Comparison of ENCODE assay signal across 12 cellular contexts in the genomic region with DNA sequence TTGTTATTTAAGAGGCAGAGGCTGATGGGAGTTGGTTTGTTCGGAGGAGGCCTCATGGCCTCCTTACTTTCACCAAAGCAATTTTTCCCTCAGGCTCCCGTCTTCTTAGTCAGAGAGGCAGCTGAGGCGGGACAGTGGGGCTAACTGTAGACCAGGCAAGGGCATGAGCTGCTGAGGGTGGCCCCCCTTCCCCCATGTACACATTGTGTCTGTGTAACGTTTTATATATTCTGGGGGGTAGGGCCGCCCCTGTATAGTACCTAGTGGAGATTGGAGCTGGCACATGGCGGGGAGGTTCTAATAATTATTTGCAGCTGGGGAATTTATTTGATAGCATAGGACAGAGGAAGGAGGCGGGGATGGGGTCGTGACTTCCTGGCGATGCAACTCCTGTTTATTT. TPM values are rescaled to one million over a fixed set of nuclear protein-coding genes. Genes with fewer than 3 reads are reported as not detected.
DNase-seq lines count a peak whose midpoint lies in the region; ATAC-seq, FAIRE-seq and TF ChIP-seq lines count a peak whose summit lies in the region.
"Had no signal": no experiment of that assay in that cellular context is flagged by ENCODE, and none has a peak within 500 bp of the region (broad histone marks: within the 10 kb centered on the region; RNA-seq: fewer than 3 reads in every experiment).

No MANE protein-coding gene starts in this region.

- H3K4me1 Mint-ChIP-seq in GM23338 = peaks cover 20% of the 10 kb centered on the region

- no peak for FAIRE-seq in K562 (lab: Jason Lieb, UNC)
- FAIRE-seq: H54 had no signal

- no peak for TF ChIP-seq POLR2A in K562 (conservative IDR thresholded peaks at IDR 0.05)

- no peaks in the 10 kb centered on the region for H3F3A ChIP-seq in GM23338 (replicated peaks; ENCODE audit: low read depth)

- H3K4me1 ChIP-seq in GM23338 (ENCODE audit: insufficient read depth) (peaks cover 6% of the 10 kb centered on the region), K562 (replicated peaks in 1 of 2; ENCODE audit: control insufficient read depth in 2 of 2, insufficient read depth in 2 of 2, low read length in 2 of 2) (peaks cover 10 to 16% of the 10 kb centered on the region in 2 experiments), tibial artery (peaks cover 0 to 90% (median 27%) of the 10 kb centered on the region in 4 donors)

- 81% methylated on average over 9 of the region's 9 CpGs for WGBS in K562 (ENCODE audit: insufficient coverage, low coverage, missing lambda C conversion rate)

- H3K36me3 ChIP-seq in GM23338 (ENCODE audit: insufficient read depth) (no peaks in the 10 kb centered on the region), K562 (ENCODE audit: control insufficient read depth, insufficient read depth, low read length) (no peaks in the 10 kb centered on the region), tibial artery (no peaks in the 10 kb centered on the region)
- H3K36me3 ChIP-seq: BLaER1 treated with 17β-estradiol and CSF1 and Interleukin-3, amounts not matched to agents 10 nM and 100 nM had no signal

- intact Hi-C loops in K562 (cut with micrococcal nuclease) (no loop called here), tibial artery (cut with DNase I; ENCODE audit: low total_unique reads) (no loop called here)

- H3K4me2 ChIP-seq in GM23338 = no peak overlapping the region
- no peak overlapping the region for H3K4me2 ChIP-seq in K562 (ENCODE audit: insufficient read depth, low read length)

- H3K9me3 ChIP-seq in K562 (replicated peaks; ENCODE audit: control insufficient read depth, insufficient read depth, low read depth, low read length) (no peaks in the 10 kb centered on the region), tibial artery (no peaks in the 10 kb centered on the region)
- H3K9me3 ChIP-seq: BLaER1 treated with 17β-estradiol and CSF1 and Interleukin-3, amounts not matched to agents 10 nM and 100 nM had no signal

- H3K9ac ChIP-seq in K562 (ENCODE audit: insufficient read depth in 1 of 2, low read depth in 2 of 2, low read length in 2 of 2) = no peak overlapping the region
- H3K9ac ChIP-seq: BLaER1 treated with 17β-estradiol and CSF1 and Interleukin-3, amounts not matched to agents 10 nM and 100 nM had no signal

- no peaks in the 10 kb centered on the region for H3K9me2 ChIP-seq in GM23338 (ENCODE audit: insufficient read depth)

- H3K9me3 Mint-ChIP-seq in GM23338 = no peaks in the 10 kb centered on the region

- TF ChIP-seq CTCF in GM23338 (conservative IDR thresholded peaks at IDR 0.05; ENCODE audit: low read depth in 2 of 2) (no peak), RWPE1 (conservative IDR thresholded peaks at IDR 0.05; ENCODE audit: low read depth) (no peak), K562 (IDR thresholded peaks at IDR 0.05 in 2 of 3, conservative IDR thresholded peaks at IDR 0.05 in 1 of 3; ENCODE audit: insufficient read depth in 2 of 3, low read depth in 1 of 3, low read length in 3 of 3) (no peak), tibial artery (IDR thresholded peaks at IDR 0.05) (no peak)

- no peak for TF ChIP-seq EP300 in K562 (IDR thresholded peaks at IDR 0.05; ENCODE audit: low read length)

- H3K27me3 Mint-ChIP-seq in GM23338 (ENCODE audit: insufficient read depth, low read depth, poor library complexity) = peaks cover 2% of the 10 kb centered on the region

- 0 out of 2 replicates have a peak overlapping the region, but pooled peaks have one; percentile 70 for H2AFZ ChIP-seq in GM23338
- H2AFZ ChIP-seq in K562 (ENCODE audit: low read depth, low read length) = peak overlapping the region; percentile 97

- peaks cover 3% of the 10 kb centered on the region for H3K9me1 ChIP-seq in K562 (ENCODE audit: control insufficient read depth, insufficient read depth, low read length)

- no peaks in the 10 kb centered on the region for H3K27me3 ChIP-seq in GM23338 (ENCODE audit: insufficient read depth)
- H3K27me3 ChIP-seq in K562 (ENCODE audit: control insufficient read depth in 2 of 2, insufficient read depth in 2 of 2, low read length in 2 of 2) = no peaks in the 10 kb centered on the region; a peak in 1 of 5 replicates
- no peaks in the 10 kb centered on the region for H3K27me3 ChIP-seq in tibial artery
- H3K27me3 ChIP-seq: BLaER1 treated with 17β-estradiol and CSF1 and Interleukin-3, amounts not matched to agents 10 nM and 100 nM had no signal

- in situ Hi-C loops in K562 (cut with MboI) = loop anchor here (25.0 kb wide), 1 partner anchor 937 kb away; no protein-coding TSS in a partner anchor

- no peak for DNase-seq in GM23338 (ENCODE audit: low spot score)
- DNase-seq in RWPE1 (ENCODE audit: low spot score) = no peak
- DNase-seq in K562 (ENCODE audit: extremely low read depth in 1 of 4, low spot score in 3 of 4) = no peak
- DNase-seq in tibial artery = no peak
- no peak for DNase-seq in activated naive CD4-positive, alpha-beta T cell treated with anti-CD3 and anti-CD28 coated beads, Interleukin-2, amount 50 U/mL, for 16 hours
- no peak for DNase-seq in substantia nigra (lab: John Stamatoyannopoulos, UW)
- DNase-seq in hypothalamus (lab: John Stamatoyannopoulos, UW) = no peak
- DNase-seq: DMS 273 treated with DMSO at 0.1 percent for 48 hours, NCI-H2081 treated with DMSO at 0.1 percent for 48 hours had no signal

- no peak overlapping the region for H3K27ac ChIP-seq in GM23338 (ENCODE audit: low read depth)
- 0 out of 2 replicates have a peak overlapping the region, but pooled peaks have one; percentile 0 for H3K27ac ChIP-seq in RWPE1
- no peak overlapping the region for H3K27ac ChIP-seq in K562 (ENCODE audit: extremely low read depth, low read depth, low read length)
- H3K27ac ChIP-seq in tibial artery = peak overlapping the region; percentile 81 to 87
- H3K27ac ChIP-seq in substantia nigra (ENCODE audit: low read depth, low read length, poor library complexity, severe bottlenecking) = no peak overlapping the region
- H3K27ac ChIP-seq: BLaER1 treated with 17β-estradiol and CSF1 and Interleukin-3, amounts not matched to agents 10 nM and 100 nM had no signal

- H4K20me1 ChIP-seq in GM23338 (replicated peaks; ENCODE audit: insufficient read depth) (no peaks in the 10 kb centered on the region), K562 (replicated peaks; ENCODE audit: control insufficient read depth, insufficient read depth, low read length) (no peaks in the 10 kb centered on the region)
- H4K20me1 ChIP-seq: BLaER1 treated with 17β-estradiol and CSF1 and Interleukin-3, amounts not matched to agents 10 nM and 100 nM had no signal

- POLR2A ChIA-PET in RWPE1 (lab: Yijun Ruan, JAX; ENCODE audit: low non-redundant PET) = no interaction called here
- POLR2A ChIA-PET in K562 (lab: Yijun Ruan, JAX) = interaction anchor here (0.6 to 1.0 kb wide), 2 partner anchors 10 to 700 kb away, joined by 3 read pairs; no protein-coding TSS in a partner anchor

- TF ChIP-seq RAD21 in K562 (CRISPR knock-in tag; conservative IDR thresholded peaks at IDR 0.05 in 1 of 2, IDR thresholded peaks at IDR 0.05 in 1 of 2) = no peak

- H3K4me3 Mint-ChIP-seq in GM23338 = no peak overlapping the region; the same call in 2 of the 3 replicates

- no peaks in the 10 kb centered on the region for H3K36me3 Mint-ChIP-seq in GM23338 (ENCODE audit: low read depth)

- BruUV-seq in K562 (replicated peaks; lab: Mats Ljungman, UMichigan) = no TSS peak

- CTCF ChIA-PET in RWPE1 (lab: Yijun Ruan, JAX) = interaction anchor here (0.7 to 1.4 kb wide), 4 partner anchors 74 to 298 kb away, joined by 3 to 5 read pairs (median 4); no protein-coding TSS in a partner anchor
- CTCF ChIA-PET in K562 (lab: Yijun Ruan, JAX; ENCODE audit: low intra/inter-chr PET ratio) = no interaction called here

- no peaks in the 10 kb centered on the region for H3K79me2 ChIP-seq in GM23338 (replicated peaks; ENCODE audit: insufficient read depth)
- H3K79me2 ChIP-seq in K562 (ENCODE audit: control insufficient read depth, insufficient read depth, low read length) = no peaks in the 10 kb centered on the region

- ATAC-seq in GM23338 (no peak), K562 (peak; percentile 18; the same call in 2 of the 3 replicates)

- H3K27ac Mint-ChIP-seq in GM23338 = 0 out of 2 replicates have a peak overlapping the region, but pooled peaks have one; percentile 31

- H3K4me3 ChIP-seq in GM23338 (no peak overlapping the region), K562 (no peak overlapping the region), tibial artery (no peak overlapping the region)
- H3K4me3 ChIP-seq: BLaER1 treated with 17β-estradiol and CSF1 and Interleukin-3, amounts not matched to agents 10 nM and 100 nM had no signal

RNA-seq across cellular contexts. Expression of a gene that starts 35.1 kb away (rescaled TPM):
- total RNA-seq in GM23338 (2014; rRNA removed; shearing (Covaris generic)) = 92.2 and 131 TPM in 2 replicates
- polyA plus RNA-seq in GM23338 (2016; fragmentation: Nextera tagmentation; extraction: Ambion mirVana) (79.2 and 88.9 TPM in 2 replicates), K562 (2011; rRNA removed) (57.5 and 62.8 TPM in 2 replicates), K562 (2014; fragmentation: Illumina TruSeq; extraction: Trizol) (47.9 and 56.5 TPM in 2 replicates), K562 (2014; fragmentation: Nextera tagmentation; extraction: Ambion mirVana) (10 to 100 TPM; 14.0 to 21.0 TPM), K562 (2014; rRNA removed) (64.5 and 70.3 TPM in 2 replicates)
- 23.0 and 24.9 TPM in 2 replicates for total RNA-seq in K562 (2011; cell fraction: chromatin; rRNA removed; ENCODE audit: low replicate concordance)
- 17.9 and 20.5 TPM in 2 replicates for total RNA-seq in K562 (2011; cell fraction: nucleolus; rRNA removed)
- 24.8 and 26.5 TPM in 2 replicates for total RNA-seq in K562 (2011; cell fraction: nucleoplasm; rRNA removed)
- total RNA-seq in K562 (2014; rRNA removed) (69.5 and 73.4 TPM in 2 replicates), K562 (2014; rRNA removed; fragmentation: Illumina TruSeq; extraction: Trizol) (54.9 and 58.8 TPM in 2 replicates), K562 (2015; rRNA removed; fragmentation: Illumina TruSeq; extraction: Trizol) (60.0 and 61.5 TPM in 2 replicates), K562 (2021) (64.6 and 66.5 TPM in 2 replicates)
- polyA plus RNA-seq in K562 (2011; cell fraction: cytosol; rRNA removed) = 45.8 and 48.7 TPM in 2 replicates
- 21.4 and 27.0 TPM in 2 replicates for polyA plus RNA-seq in K562 (2011; cell fraction: nucleus; rRNA removed)
- polyA plus RNA-seq in K562 (2012) = 49.2 and 50.7 TPM in 2 replicates
- polyA minus RNA-seq in K562 (2011; rRNA and poly(A)+ RNA removed) = 37.7 and 38.0 TPM in 2 replicates
- polyA minus RNA-seq in K562 (2011; cell fraction: cytosol; rRNA and poly(A)+ RNA removed) = 18.5 and 20.3 TPM in 2 replicates
- polyA minus RNA-seq in K562 (2011; cell fraction: nucleus; rRNA and poly(A)+ RNA removed) = 8.5 and 11.4 TPM in 2 replicates

RNA-seq across cellular contexts. Expression of a gene that starts 51.2 kb away (rescaled TPM):
- total RNA-seq in GM23338 (2014; rRNA removed; shearing (Covaris generic)) = not detected in 2 replicates
- polyA plus RNA-seq in GM23338 (2016; fragmentation: Nextera tagmentation; extraction: Ambion mirVana) = not detected in 2 replicates
- total RNA-seq in K562 (2011; cell fraction: chromatin; rRNA removed; ENCODE audit: low replicate concordance) = 1.1 and 1.4 TPM in 2 replicates
- total RNA-seq in K562 (2011; cell fraction: nucleolus; rRNA removed) = 0.53 and 0.83 TPM in 2 replicates
- total RNA-seq in K562 (2011; cell fraction: nucleoplasm; rRNA removed) = 0.37 and 0.76 TPM in 2 replicates
- total RNA-seq in K562 (2014; rRNA removed) = 0.04 TPM in 1 of 2 replicates, not detected in the other
- total RNA-seq in K562 (2014; rRNA removed; fragmentation: Illumina TruSeq; extraction: Trizol) = 0.10 and 0.22 TPM in 2 replicates
- 0.11 TPM in 1 of 2 replicates, not detected in the other for total RNA-seq in K562 (2015; rRNA removed; fragmentation: Illumina TruSeq; extraction: Trizol)
- 0.11 and 0.36 TPM in 2 replicates for total RNA-seq in K562 (2021)
- polyA plus RNA-seq in K562 (2011; rRNA removed) = 0.20 and 0.24 TPM in 2 replicates
- polyA plus RNA-seq in K562 (2011; cell fraction: cytosol; rRNA removed) = 0.22 and 0.24 TPM in 2 replicates
- 0.49 and 0.74 TPM in 2 replicates for polyA plus RNA-seq in K562 (2011; cell fraction: nucleus; rRNA removed)
- 0.17 and 0.55 TPM in 2 replicates for polyA plus RNA-seq in K562 (2012)
- polyA plus RNA-seq in K562 (2014; fragmentation: Illumina TruSeq; extraction: Trizol) = 0.12 TPM in 1 of 2 replicates, not detected in the other
- under 1 TPM; 0.10 to 0.17 TPM for polyA plus RNA-seq in K562 (2014; fragmentation: Nextera tagmentation; extraction: Ambion mirVana)
- polyA plus RNA-seq in K562 (2014; rRNA removed) = 0.05 TPM in 1 of 2 replicates, not detected in the other
- polyA minus RNA-seq in K562 (2011; rRNA and poly(A)+ RNA removed) = 0.28 and 0.51 TPM in 2 replicates
- polyA minus RNA-seq in K562 (2011; cell fraction: cytosol; rRNA and poly(A)+ RNA removed) = not detected in 2 replicates
- 0.22 and 0.40 TPM in 2 replicates for polyA minus RNA-seq in K562 (2011; cell fraction: nucleus; rRNA and poly(A)+ RNA removed)
- total RNA-seq: LHCN-M2 had no signal

RNA-seq across cellular contexts. Expression of a gene that starts 51.5 kb away (rescaled TPM):
- total RNA-seq in GM23338 (2014; rRNA removed; shearing (Covaris generic)) = 1.5 and 1.8 TPM in 2 replicates
- polyA plus RNA-seq in GM23338 (2016; fragmentation: Nextera tagmentation; extraction: Ambion mirVana) (0.45 and 0.54 TPM in 2 replicates), K562 (2011; rRNA removed) (1.5 and 1.6 TPM in 2 replicates), K562 (2014; fragmentation: Illumina TruSeq; extraction: Trizol) (1.7 and 3.9 TPM in 2 replicates), K562 (2014; fragmentation: Nextera tagmentation; extraction: Ambion mirVana) (under 1 TPM; 0.32 to 0.34 TPM), K562 (2014; rRNA removed) (1.7 and 2.0 TPM in 2 replicates)
- total RNA-seq in K562 (2011; cell fraction: chromatin; rRNA removed; ENCODE audit: low replicate concordance) = 9.0 and 9.3 TPM in 2 replicates
- total RNA-seq in K562 (2011; cell fraction: nucleolus; rRNA removed) = 4.6 and 5.3 TPM in 2 replicates
- 5.6 and 9.1 TPM in 2 replicates for total RNA-seq in K562 (2011; cell fraction: nucleoplasm; rRNA removed)
- total RNA-seq in K562 (2014; rRNA removed) (1.00 and 1.6 TPM in 2 replicates), K562 (2014; rRNA removed; fragmentation: Illumina TruSeq; extraction: Trizol) (0.95 and 1.9 TPM in 2 replicates), K562 (2015; rRNA removed; fragmentation: Illumina TruSeq; extraction: Trizol) (1.2 TPM in 2 replicates), K562 (2021) (1.2 and 3.0 TPM in 2 replicates)
- 0.97 and 1.7 TPM in 2 replicates for polyA plus RNA-seq in K562 (2011; cell fraction: cytosol; rRNA removed)
- polyA plus RNA-seq in K562 (2011; cell fraction: nucleus; rRNA removed) = 3.0 and 3.2 TPM in 2 replicates
- polyA plus RNA-seq in K562 (2012) = 1.1 and 1.3 TPM in 2 replicates
- 2.9 and 3.1 TPM in 2 replicates for polyA minus RNA-seq in K562 (2011; rRNA and poly(A)+ RNA removed)
- 0.38 and 5.4 TPM in 2 replicates for polyA minus RNA-seq in K562 (2011; cell fraction: cytosol; rRNA and poly(A)+ RNA removed)
- 2.4 and 3.6 TPM in 2 replicates for polyA minus RNA-seq in K562 (2011; cell fraction: nucleus; rRNA and poly(A)+ RNA removed)

Comparison
In these comparisons a context has a peak if more than half of its experiments do, and no peak if none do; other contexts are left out.
1. H3K27ac ChIP-seq: peak in RWPE1 (single experiment) and tibial artery (2 of 2); none in GM23338 (single experiment), K562 (single experiment) and substantia nigra (single experiment).